Comparison of ENCODE assay signal across 19 cellular contexts in the genomic region with DNA sequence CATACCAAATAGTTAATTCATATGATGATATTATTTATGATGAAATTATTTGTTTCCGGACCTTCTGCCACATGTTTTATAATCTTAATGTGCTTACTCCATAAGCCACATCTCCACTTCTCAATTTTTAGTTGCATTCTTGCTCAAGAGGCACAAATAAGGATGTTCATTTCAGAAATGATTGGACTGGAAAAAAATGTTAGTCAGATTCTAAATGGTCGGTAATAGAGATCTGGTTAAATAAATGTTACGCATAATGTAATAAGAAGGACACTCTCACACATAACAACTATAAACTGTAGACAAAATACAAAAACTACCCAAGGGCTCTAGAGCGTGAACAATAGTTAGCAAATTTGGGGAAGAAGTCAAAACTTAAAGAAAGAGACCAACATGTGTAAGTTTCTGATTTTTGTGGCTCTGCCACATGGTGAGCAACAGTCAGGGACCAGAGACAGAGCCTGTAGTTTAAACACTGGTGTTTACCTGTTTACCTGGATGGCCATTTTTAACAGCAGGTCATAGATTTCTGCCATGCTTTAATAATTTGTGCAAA.
"Had no signal": no experiment of that assay in that cellular context is flagged by ENCODE, and none has a peak within 500 bp of the region (broad histone marks: within the 10 kb centered on the region; RNA-seq: fewer than 3 reads in every experiment).

No MANE protein-coding gene starts in this region.

- H3K27ac Mint-ChIP-seq: activated naive CD8-positive, alpha-beta T cell; effector memory CD8-positive, alpha-beta T cell; nephron; T-helper 1 cell treated with Interleukin-12 subunit alpha and Interleukin-12 subunit beta and Interleukin-4 antibody, amounts not matched to agents 30 μg/mL and 1 μg/mL, for 36 hours had no signal

- DNase-seq: activated CD4-positive, alpha-beta T cell treated with anti-CD3 and anti-CD28 coated beads, Interleukin-2, amount 50 U/mL, for 1 hour; activated CD4-positive, CD25-positive, alpha-beta regulatory T cell treated with anti-CD3 and anti-CD28 coated beads, Interleukin-2, amount 50 U/mL, for 72 hours; activated CD8-positive, alpha-beta memory T cell treated with anti-CD3 and anti-CD28 coated beads for 24 hours; activated CD8-positive, alpha-beta memory T cell treated with anti-CD3 and anti-CD28 coated beads, Interleukin-2, amount 50 U/mL, for 48 hours; activated gamma-delta T cell treated with Interleukin-2 at 50 U/mL for 16 hours; amniotic stem cell; dermis blood vessel endothelial cell; effector memory CD8-positive, alpha-beta T cell; nucleus accumbens; posterior cingulate gyrus; stimulated activated CD4-positive, alpha-beta T cell treated with anti-CD3 and anti-CD28 coated beads, Interleukin-15, amount 100 ng/mL, for 24 hours; stimulated activated CD4-positive, alpha-beta T cell treated with anti-CD3 and anti-CD28 coated beads, Interleukin-4, amount 100 ng/mL, for 1 hour; upper lobe of left lung had no signal

- H3K27me3 Mint-ChIP-seq: activated naive CD8-positive, alpha-beta T cell had no signal

- ATAC-seq: effector memory CD8-positive, alpha-beta T cell had no signal

- H3K4me3 ChIP-seq: hepatocyte, skin epidermis, thoracic aorta, upper lobe of left lung had no signal

- H3K9me3 Mint-ChIP-seq: T-helper 1 cell treated with Interleukin-12 subunit alpha and Interleukin-12 subunit beta and Interleukin-4 antibody, amounts not matched to agents 30 μg/mL and 1 μg/mL, for 36 hours had no signal

- H3K36me3 Mint-ChIP-seq: activated naive CD8-positive, alpha-beta T cell had no signal

- H3K36me3 ChIP-seq: thoracic aorta, upper lobe of left lung had no signal

- H3K27ac ChIP-seq: hepatocyte, thoracic aorta, upper lobe of left lung had no signal

- H3K4me3 Mint-ChIP-seq: activated naive CD8-positive, alpha-beta T cell; effector memory CD8-positive, alpha-beta T cell; nephron; T-helper 1 cell treated with Interleukin-12 subunit alpha and Interleukin-12 subunit beta and Interleukin-4 antibody, amounts not matched to agents 30 μg/mL and 1 μg/mL, for 36 hours had no signal

- H3K9me3 ChIP-seq: thoracic aorta, upper lobe of left lung had no signal

- H3K27me3 ChIP-seq: hepatocyte, upper lobe of left lung had no signal
